ENCODE assay signal across 1 cellular context in genomic region chr17:8173056-8173870, GRCh38.
TF ChIP-seq lines count a peak whose summit lies in the region.

No MANE protein-coding gene starts in this region.

TF ChIP-seq in HepG2, 621 proteins besides CTCF, POLR2A, EP300 and RAD21 (continues in another document):
- peak; percentile 93 for TF ChIP-seq RCOR2 (CRISPR knock-in tag; IDR thresholded peaks at IDR 0.05)
- TF ChIP-seq ZNF570 (CRISPR knock-in tag; IDR thresholded peaks at IDR 0.05; ENCODE audit: borderline replicate concordance), result peak; percentile 75; the same call in 1 of the 2 replicates
- peak; percentile 98; the same call in 1 of the 2 replicates for TF ChIP-seq ZNF136 (CRISPR knock-in tag; IDR thresholded peaks at IDR 0.05; ENCODE audit: low read depth)
- peak; percentile 65 for TF ChIP-seq NFYC (CRISPR knock-in tag; IDR thresholded peaks at IDR 0.05)
- peak; percentile 98 for TF ChIP-seq ATF2 (CRISPR knock-in tag; IDR thresholded peaks at IDR 0.05)
- TF ChIP-seq ARNT2 (CRISPR knock-in tag; IDR thresholded peaks at IDR 0.05; ENCODE audit: low read depth), result peak; percentile 96
- peak; percentile 96 for TF ChIP-seq ZFP1 (CRISPR knock-in tag; IDR thresholded peaks at IDR 0.05)
- peak; percentile 40 for TF ChIP-seq RELA (CRISPR knock-in tag; IDR thresholded peaks at IDR 0.05)
- peak; percentile 73; the same call in 1 of the 2 replicates for TF ChIP-seq CEBPB (IDR thresholded peaks at IDR 0.05; ENCODE audit: borderline replicate concordance, low read depth, low read length)
- TF ChIP-seq ZNF337 (CRISPR knock-in tag; IDR thresholded peaks at IDR 0.05; ENCODE audit: borderline replicate concordance, low read depth), result peak; percentile 58; the same call in 1 of the 2 replicates
- TF ChIP-seq ISX (CRISPR knock-in tag; conservative IDR thresholded peaks at IDR 0.05), result peak; percentile 94
- peak; percentile 85; the same call in 1 of the 2 replicates for TF ChIP-seq ZSCAN20 (CRISPR knock-in tag; IDR thresholded peaks at IDR 0.05; ENCODE audit: borderline replicate concordance)
- no peak; the same call in 1 of the 2 replicates for TF ChIP-seq TIGD3 (CRISPR knock-in tag; IDR thresholded peaks at IDR 0.05; ENCODE audit: borderline replicate concordance)
- no peak for TF ChIP-seq AHDC1 (CRISPR knock-in tag; IDR thresholded peaks at IDR 0.05; ENCODE audit: borderline replicate concordance)
- peak; percentile 87 for TF ChIP-seq ZNF747 (CRISPR knock-in tag; IDR thresholded peaks at IDR 0.05; ENCODE audit: borderline replicate concordance)
- peak; percentile 100 for TF ChIP-seq GATA4 (IDR thresholded peaks at IDR 0.05; ENCODE audit: borderline replicate concordance, low read depth)
- peak; percentile 93 for TF ChIP-seq CEBPG (CRISPR knock-in tag; IDR thresholded peaks at IDR 0.05)
- TF ChIP-seq NCOA5 (CRISPR knock-in tag; IDR thresholded peaks at IDR 0.05), result peak; percentile 98; the same call in 1 of the 2 replicates
- no peak for TF ChIP-seq ATAD3A (CRISPR knock-in tag; IDR thresholded peaks at IDR 0.05)
- no peak; the same call in 1 of the 2 replicates for TF ChIP-seq RNF2 (conservative IDR thresholded peaks at IDR 0.05; ENCODE audit: low read depth)
- no peak for TF ChIP-seq DNMT1 (CRISPR knock-in tag; IDR thresholded peaks at IDR 0.05)
- peak; percentile 94 for TF ChIP-seq CENPT (CRISPR knock-in tag; IDR thresholded peaks at IDR 0.05; ENCODE audit: low read depth)
- peak; percentile 94; the same call in 1 of the 2 replicates for TF ChIP-seq ZNF430 (CRISPR knock-in tag; IDR thresholded peaks at IDR 0.05)
- peak; percentile 95 for TF ChIP-seq KLF6 (CRISPR knock-in tag; IDR thresholded peaks at IDR 0.05)
- TF ChIP-seq ZBTB7A (CRISPR knock-in tag; IDR thresholded peaks at IDR 0.05), result peak; percentile 91
- TF ChIP-seq REXO4 (CRISPR knock-in tag; IDR thresholded peaks at IDR 0.05; ENCODE audit: borderline replicate concordance), result peak; percentile 76; the same call in 1 of the 2 replicates
- TF ChIP-seq EZH2 (conservative IDR thresholded peaks at IDR 0.05; ENCODE audit: low read depth, low read length), result no peak
- TF ChIP-seq UBTF (CRISPR knock-in tag; IDR thresholded peaks at IDR 0.05), result peak; percentile 48; the same call in 1 of the 2 replicates
- peak; percentile 65; the same call in 1 of the 2 replicates for TF ChIP-seq ARID4A (CRISPR knock-in tag; IDR thresholded peaks at IDR 0.05; ENCODE audit: borderline replicate concordance)
- TF ChIP-seq KIAA2018 (CRISPR knock-in tag; IDR thresholded peaks at IDR 0.05; ENCODE audit: borderline replicate concordance), result no peak
- peak; percentile 92 for TF ChIP-seq CBX5 (CRISPR knock-in tag; IDR thresholded peaks at IDR 0.05; ENCODE audit: borderline replicate concordance)
- peak; percentile 58; the same call in 1 of the 2 replicates for TF ChIP-seq SAFB2 (CRISPR knock-in tag; IDR thresholded peaks at IDR 0.05; ENCODE audit: borderline replicate concordance, low read depth)
- TF ChIP-seq ZNF12 (CRISPR knock-in tag; IDR thresholded peaks at IDR 0.05), result peak; percentile 80; the same call in 1 of the 2 replicates
- peak; percentile 44 for TF ChIP-seq ZFX (CRISPR knock-in tag; IDR thresholded peaks at IDR 0.05; ENCODE audit: low read depth)
- no peak for TF ChIP-seq ZBTB8A (CRISPR knock-in tag; IDR thresholded peaks at IDR 0.05; ENCODE audit: borderline replicate concordance, low read depth)
- peak; percentile 99 for TF ChIP-seq TARDBP (CRISPR knock-in tag; IDR thresholded peaks at IDR 0.05)
